ENCODE assay signal across 8 cellular contexts in the genomic region with DNA sequence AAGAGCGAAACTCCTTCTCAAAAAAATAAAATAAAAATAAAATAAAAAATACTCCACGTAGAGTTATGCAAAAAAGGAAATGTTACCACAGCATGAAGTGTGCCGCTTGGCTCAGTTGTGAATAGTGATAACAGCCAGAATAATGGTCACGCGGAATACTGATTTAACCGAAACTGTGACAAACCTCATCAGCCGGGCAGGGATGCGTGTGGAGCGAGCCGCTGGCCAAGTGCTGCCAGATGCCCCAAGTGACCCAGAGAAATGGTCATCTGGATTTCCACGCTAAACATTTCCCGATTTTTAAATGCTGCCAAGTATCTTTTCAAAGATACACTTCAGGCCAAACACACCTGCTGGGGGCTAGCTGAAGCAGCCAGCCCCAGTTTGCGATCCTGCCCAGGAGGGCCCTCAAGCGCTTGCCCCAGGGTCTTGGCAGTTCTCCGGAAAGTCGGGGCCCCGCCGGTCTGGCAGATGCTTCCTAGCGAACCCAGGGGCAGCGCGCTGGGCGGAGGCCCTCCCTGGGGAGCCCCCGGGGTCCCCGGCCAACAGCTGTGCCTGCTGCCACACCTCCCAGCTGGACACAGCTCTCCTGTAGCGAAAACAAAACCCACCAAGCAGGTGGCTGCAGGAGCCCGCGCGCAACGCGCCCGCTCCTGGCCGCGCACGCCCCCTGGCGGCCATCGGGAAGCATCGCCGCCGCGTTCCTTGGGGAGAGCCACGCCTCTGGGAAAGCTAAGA. TPM values are rescaled to one million over a fixed set of nuclear protein-coding genes. Genes with fewer than 3 reads are reported as not detected.
A peak's percentile ranks its signal among the peaks of the same experiment; 100 is the strongest.
DNase-seq lines count a peak whose midpoint lies in the region; ATAC-seq lines count a peak whose summit lies in the region.

No MANE protein-coding gene starts in this region.

- peak overlapping the region; percentile 62 to 66 for H3K4me3 ChIP-seq in duodenal mucosa (ENCODE audit: low read depth in 1 of 2, low read length in 2 of 2)

- H3K4me1 ChIP-seq in duodenal mucosa (ENCODE audit: control insufficient read depth in 1 of 2, insufficient read depth in 2 of 2, low read length in 2 of 2), result peaks cover 4 to 10% of the 10 kb centered on the region in 2 donors

- no peaks in the 10 kb centered on the region for H3K9me3 ChIP-seq in duodenal mucosa (ENCODE audit: control insufficient read depth in 1 of 2, low read length in 2 of 2)

- H3K27ac ChIP-seq in duodenal mucosa (ENCODE audit: low read depth, low read length), result no peak overlapping the region

- ATAC-seq in HG02973 (IDR thresholded peaks at IDR 0.05; ENCODE audit: unreplicated experiment), result peak; percentile 50

- H3K9ac ChIP-seq in duodenal mucosa (ENCODE audit: low read depth in 1 of 2, low read length in 2 of 2), result peak overlapping the region in 1 of 2 donors; percentile 10

- peaks cover 0 to 5% of the 10 kb centered on the region in 2 donors for H3K36me3 ChIP-seq in duodenal mucosa (ENCODE audit: control insufficient read depth in 1 of 2, insufficient read depth in 2 of 2, low read length in 2 of 2)

- DNase-seq in SIG-M5 treated with dmso at 0.1 percent for 504 hours (lab: John Stamatoyannopoulos, UW; ENCODE audit: unreplicated experiment) (peak; percentile 53), SIG-M5 (lab: John Stamatoyannopoulos, UW) (no peak), NCI-H2227 (lab: John Stamatoyannopoulos, UW; ENCODE audit: unreplicated experiment) (peak; percentile 80), lung microvascular endothelial cell (ENCODE audit: low read depth in 2 of 2) (peak; percentile 80 to 95)
- DNase-seq in activated CD4-positive, alpha-beta T cell treated with anti-CD3 and anti-CD28 coated beads, Interleukin-2, amount 50 U/mL, for 4 hours, result peak; percentile 62 to 67
- peak; percentile 55 to 66 (median 62) for DNase-seq in stimulated activated CD4-positive, alpha-beta T cell treated with anti-CD3 and anti-CD28 coated beads, TNF-alpha, amount 100 ng/mL, for 24 hours (ENCODE audit: low read depth in 3 of 3)

- H3K27me3 ChIP-seq in duodenal mucosa (ENCODE audit: control insufficient read depth in 1 of 2, insufficient read depth in 2 of 2, low read length in 2 of 2), result no peaks in the 10 kb centered on the region

RNA-seq across cellular contexts. Expression of a gene that starts 35.1 kb away (rescaled TPM):
- 75.2 and 92.3 TPM in 2 replicates for total RNA-seq in lung microvascular endothelial cell
